Comparison of ENCODE assay signal across 8 cellular contexts in the genomic region with DNA sequence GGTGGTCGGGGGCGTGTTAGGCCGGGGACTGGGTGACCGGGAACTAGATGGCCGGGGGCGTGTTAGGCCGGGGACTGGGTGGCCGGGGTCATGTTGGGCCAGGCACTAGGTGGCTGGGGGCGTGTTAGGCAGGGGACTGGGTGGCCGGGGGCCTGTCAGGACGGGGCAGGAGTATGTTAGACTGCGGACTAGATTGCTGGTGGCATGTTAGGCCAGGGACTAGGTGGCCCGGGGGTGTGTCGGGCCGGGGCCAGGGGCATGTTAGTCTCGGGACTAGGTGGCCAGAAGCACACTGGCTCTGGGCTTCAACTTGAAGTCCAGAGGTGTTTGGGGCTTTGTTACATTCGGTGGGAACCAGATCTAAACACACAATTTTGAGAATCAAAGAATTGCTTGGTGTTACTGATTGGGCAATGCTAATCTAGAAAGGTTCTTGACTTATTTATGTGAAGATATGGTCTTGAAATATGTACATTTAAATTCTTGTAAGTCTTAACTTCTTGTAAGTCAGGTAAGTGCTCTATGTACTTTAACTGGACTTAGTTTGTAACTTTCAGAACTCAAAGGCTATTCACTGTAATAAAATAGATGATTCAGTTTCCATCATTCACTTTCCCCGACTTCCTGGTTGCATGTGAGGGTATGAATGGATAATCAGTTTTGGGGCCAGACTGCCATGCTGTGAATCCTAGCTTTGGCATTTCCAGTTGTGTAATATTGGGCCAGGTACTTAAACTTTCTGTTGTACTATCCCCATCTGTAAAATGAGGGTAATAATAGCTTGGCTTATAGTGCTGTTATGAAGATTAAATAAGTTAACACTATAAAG. TPM values are rescaled to one million over a fixed set of nuclear protein-coding genes. Genes with fewer than 3 reads are reported as not detected.
DNase-seq lines count a peak whose midpoint lies in the region; ATAC-seq, FAIRE-seq and TF ChIP-seq lines count a peak whose summit lies in the region.

No MANE protein-coding gene starts in this region.

- peak overlapping the region; percentile 96 for H3K4me2 ChIP-seq in astrocyte (ENCODE audit: low read length)

- H3K9me3 Mint-ChIP-seq in astrocyte (ENCODE audit: unreplicated experiment), result no peaks in the 10 kb centered on the region

- H3K9ac ChIP-seq in HUES48 (ENCODE audit: low read depth, low read length) (no peak overlapping the region), astrocyte (ENCODE audit: low read length) (peak overlapping the region; percentile 87), kidney (ENCODE audit: low read length in 2 of 2) (peak overlapping the region in 1 of 2 donors; percentile 66), subcutaneous abdominal adipose tissue (ENCODE audit: low read length in 5 of 5) (peak overlapping the region in 4 of 5 donors; percentile 89 to 92 (median 90))

- peaks cover 41% of the 10 kb centered on the region for H4K20me1 ChIP-seq in astrocyte (ENCODE audit: insufficient read depth, low read length)

- H3K4me1 Mint-ChIP-seq in astrocyte (ENCODE audit: low read depth, unreplicated experiment), result peaks cover 3% of the 10 kb centered on the region

- ATAC-seq in GM21423 (IDR thresholded peaks at IDR 0.05; ENCODE audit: unreplicated experiment), result no peak

- H3K36me3 Mint-ChIP-seq in astrocyte (ENCODE audit: low read depth, unreplicated experiment), result peaks cover 4% of the 10 kb centered on the region

- H3K36me3 ChIP-seq in HUES48 (ENCODE audit: control insufficient read depth, insufficient read depth, low read length) (no peaks in the 10 kb centered on the region), astrocyte (ENCODE audit: insufficient read depth, low read length) (no peaks in the 10 kb centered on the region), kidney (ENCODE audit: control insufficient read depth in 1 of 2, insufficient read depth in 2 of 2, low read length in 2 of 2) (peaks cover 3 to 4% of the 10 kb centered on the region in 2 donors), subcutaneous abdominal adipose tissue (ENCODE audit: control insufficient read depth in 5 of 5, insufficient read depth in 5 of 5, low read length in 5 of 5) (peaks cover 0 to 7% (median 2%) of the 10 kb centered on the region in 5 donors)

- peak overlapping the region; percentile 92 for H3K4me3 Mint-ChIP-seq in astrocyte (ENCODE audit: unreplicated experiment)

- peak overlapping the region; percentile 74 for H2AFZ ChIP-seq in astrocyte (ENCODE audit: low read depth, low read length)

- TF ChIP-seq CTCF in astrocyte (IDR thresholded peaks at IDR 0.05; ENCODE audit: insufficient read depth, low read depth, low read length), result no peak
- no peak for TF ChIP-seq CTCF in kidney (IDR thresholded peaks at IDR 0.05; ENCODE audit: borderline replicate concordance, extremely low read depth, insufficient read depth)
- TF ChIP-seq CTCF in GM13977 (IDR thresholded peaks at IDR 0.05; ENCODE audit: extremely low read depth, insufficient read depth, missing control alignments), result no peak

- no peaks in the 10 kb centered on the region for H3K27me3 Mint-ChIP-seq in astrocyte (ENCODE audit: low read depth, unreplicated experiment)

- no peaks in the 10 kb centered on the region for H3K9me3 ChIP-seq in HUES48 (ENCODE audit: control insufficient read depth, insufficient read depth, low read length)
- no peaks in the 10 kb centered on the region for H3K9me3 ChIP-seq in astrocyte (ENCODE audit: insufficient read depth, low read depth, low read length)
- no peaks in the 10 kb centered on the region for H3K9me3 ChIP-seq in kidney (ENCODE audit: control insufficient read depth in 1 of 2, low read length in 2 of 2)
- H3K9me3 ChIP-seq in subcutaneous abdominal adipose tissue (ENCODE audit: control insufficient read depth in 5 of 5, low read length in 5 of 5), result no peaks in the 10 kb centered on the region

- in situ Hi-C loops in GM13977 (cut with MboI; ENCODE audit: low pct_unique_long_range_greater_than_20kb, low sequenced_read_pairs, unreplicated experiment), result no loop called here

- H3K27me3 ChIP-seq in HUES48 (ENCODE audit: control insufficient read depth, insufficient read depth, low read length) (no peaks in the 10 kb centered on the region), astrocyte (ENCODE audit: insufficient read depth, low read length) (no peaks in the 10 kb centered on the region), subcutaneous abdominal adipose tissue (ENCODE audit: control insufficient read depth in 5 of 5, insufficient read depth in 4 of 5, low read length in 5 of 5) (no peaks in the 10 kb centered on the region)

- DNase-seq in GM03348 (ENCODE audit: low spot score), result peak; percentile 67
- DNase-seq in astrocyte (ENCODE audit: low read depth), result peak; percentile 36
- no peak for DNase-seq in kidney
- DNase-seq in activated effector memory CD4-positive, alpha-beta T cell treated with anti-CD3 and anti-CD28 coated beads, Interleukin-2, amount 50 U/mL, for 16 hours, result no peak
- DNase-seq in GM13977 (ENCODE audit: low spot score), result no peak

- no peak overlapping the region for H3K27ac ChIP-seq in HUES48 (ENCODE audit: low read depth, low read length)
- no peak overlapping the region for H3K27ac ChIP-seq in astrocyte (ENCODE audit: low read depth, low read length)
- no peak overlapping the region for H3K27ac ChIP-seq in kidney (ENCODE audit: low read depth in 2 of 2, low read length in 2 of 2)
- peak overlapping the region; percentile 60 for H3K27ac ChIP-seq in subcutaneous abdominal adipose tissue (ENCODE audit: low read depth, low read length)

- FAIRE-seq in astrocyte (lab: Jason Lieb, UNC) (no peak), kidney (lab: Jason Lieb, UNC) (no peak)

- peaks cover 5% of the 10 kb centered on the region; the same call in 1 of the 2 replicates for H3K4me1 ChIP-seq in HUES48 (ENCODE audit: control insufficient read depth, insufficient read depth, low read length)
- H3K4me1 ChIP-seq in astrocyte (ENCODE audit: insufficient read depth, low read length), result peaks cover 7% of the 10 kb centered on the region
- peaks cover 0 to 8% of the 10 kb centered on the region in 2 donors for H3K4me1 ChIP-seq in kidney (ENCODE audit: control insufficient read depth in 1 of 2, insufficient read depth in 1 of 2, low read depth in 1 of 2, low read length in 2 of 2)
- peaks cover 2 to 30% (median 20%) of the 10 kb centered on the region in 5 donors for H3K4me1 ChIP-seq in subcutaneous abdominal adipose tissue (ENCODE audit: control insufficient read depth in 5 of 5, insufficient read depth in 5 of 5, low read length in 5 of 5)

- no peak overlapping the region for H3K27ac Mint-ChIP-seq in astrocyte (ENCODE audit: unreplicated experiment)

- H3K4me3 ChIP-seq in HUES48 (ENCODE audit: low read depth, low read length) (peak overlapping the region; percentile 82), astrocyte (ENCODE audit: insufficient read depth, low read depth, low read length) (peak overlapping the region; percentile 75), kidney (ENCODE audit: low read length in 2 of 2) (peak overlapping the region; percentile 59 to 69), subcutaneous abdominal adipose tissue (ENCODE audit: low read depth in 1 of 5, low read length in 5 of 5) (peak overlapping the region in 4 of 5 donors; percentile 74 to 87 (median 80))

- intact Hi-C loops in kidney (cut with DNase I), result no loop called here

- H3K79me2 ChIP-seq in astrocyte (ENCODE audit: insufficient read depth, low read length), result peaks cover 42% of the 10 kb centered on the region

RNA-seq across cellular contexts. Expression of a gene that starts 1.1 kb away (rescaled TPM):
- 67.4 and 67.7 TPM in 2 replicates for total RNA-seq in astrocyte
- 54.1 TPM for total RNA-seq in kidney
- polyA plus RNA-seq in kidney (ENCODE audit: insufficient read depth, low read depth, low replicate concordance), result 29.8 TPM

RNA-seq across cellular contexts. Expression of a gene that starts 30.5 kb away (rescaled TPM):
- total RNA-seq in astrocyte (20.4 and 21.3 TPM in 2 replicates), kidney (39.0 TPM)
- polyA plus RNA-seq in kidney (ENCODE audit: insufficient read depth, low read depth, low replicate concordance), result 11.4 TPM

RNA-seq across cellular contexts. Expression of a gene that starts 48.8 kb away (rescaled TPM):
- total RNA-seq in astrocyte (not detected in 2 replicates), kidney (not detected)
- not detected for polyA plus RNA-seq in kidney (ENCODE audit: insufficient read depth, low read depth, low replicate concordance)

Comparison
In these comparisons a context has a peak if more than half of its experiments do, and no peak if none do; other contexts are left out.
1. DNase-seq: peak in GM03348 (single experiment) and astrocyte (single experiment); none in kidney (single experiment), activated effector memory CD4-positive, alpha-beta T cell treated with anti-CD3 and anti-CD28 coated beads, Interleukin-2, amount 50 U/mL, for 16 hours (single experiment) and GM13977 (single experiment).
2. Peak in every context shown above with its lines, with median percentiles within 50 percentile points of each other: H3K4me3 ChIP-seq.